30 cellular contexts compared by ENCODE assay signal in the genomic region with DNA sequence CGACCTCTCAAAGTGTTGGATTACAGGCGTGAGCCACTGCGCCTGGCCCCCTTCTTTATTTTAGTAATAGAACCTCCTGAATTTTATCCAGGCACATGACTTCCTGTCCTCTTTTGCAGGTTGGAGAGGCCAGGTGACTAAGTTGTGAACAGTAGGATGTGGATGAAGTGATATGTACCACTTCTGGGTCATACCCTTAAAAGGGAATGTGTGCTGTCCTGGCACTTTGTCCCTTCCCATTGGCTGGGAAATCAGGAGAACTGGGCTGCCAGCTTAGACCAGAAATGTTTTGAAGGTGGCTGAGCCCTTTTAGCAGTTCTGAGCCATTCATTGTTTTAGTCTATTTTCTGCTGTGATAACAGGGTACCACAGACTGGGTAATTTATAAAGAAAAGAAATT.
"Had no signal": no experiment of that assay in that cellular context is flagged by ENCODE, and none has a peak within 500 bp of the region (broad histone marks: within the 10 kb centered on the region; RNA-seq: fewer than 3 reads in every experiment).

No MANE protein-coding gene starts in this region.

- H3K36me3 ChIP-seq: cardiac muscle cell had no signal

- ATAC-seq: activated CD4-positive, CD25-positive, alpha-beta regulatory T cell treated with anti-CD3 and anti-CD28 coated beads, Interleukin-2, amount 50 U/mL, for 24 hours; body of pancreas; effector memory CD8-positive, alpha-beta T cell; gastroesophageal sphincter; left lung; right cardiac atrium; stimulated activated naive CD8-positive, alpha-beta T cell treated with anti-CD3 and anti-CD28 coated beads, Interleukin-15, Interleukin-2, amounts not matched to agents 100 U/mL and 50 U/mL, for 24 hours had no signal

- H3K27me3 ChIP-seq: body of pancreas, cardiac muscle cell, gastroesophageal sphincter, hepatocyte, left lung, testis had no signal

- H3K27ac Mint-ChIP-seq: activated T-helper 1 cell treated with anti-CD3 and anti-CD28 coated beads, Interleukin-12 subunit alpha, Interleukin-12 subunit beta, Interleukin-2, Interleukin-4 antibody, amounts not matched to agents 30 ng/mL and 10 ng/mL and 1 ng/mL, durations not matched to agents 14 hours and 24 hours and 36 hours; effector memory CD8-positive, alpha-beta T cell; nephron; T-helper 1 cell treated with Interleukin-12 subunit alpha and Interleukin-12 subunit beta and Interleukin-4 antibody, amounts not matched to agents 30 μg/mL and 1 μg/mL, for 36 hours had no signal

- H3K4me3 Mint-ChIP-seq: activated T-helper 1 cell treated with anti-CD3 and anti-CD28 coated beads, Interleukin-12 subunit alpha, Interleukin-12 subunit beta, Interleukin-2, Interleukin-4 antibody, amounts not matched to agents 30 ng/mL and 10 ng/mL and 1 ng/mL, durations not matched to agents 14 hours and 24 hours and 36 hours; effector memory CD8-positive, alpha-beta T cell; nephron; T-helper 1 cell treated with Interleukin-12 subunit alpha and Interleukin-12 subunit beta and Interleukin-4 antibody, amounts not matched to agents 30 μg/mL and 1 μg/mL, for 36 hours had no signal

- H3K27ac ChIP-seq: body of pancreas, cardiac muscle cell, gastroesophageal sphincter, hepatocyte, left lung, testis, VCaP had no signal

- H3K4me3 ChIP-seq: body of pancreas, cardiac muscle cell, gastroesophageal sphincter, hepatocyte, left lung, testis had no signal

- H3K9me3 Mint-ChIP-seq: activated T-helper 1 cell treated with anti-CD3 and anti-CD28 coated beads, Interleukin-12 subunit alpha, Interleukin-12 subunit beta, Interleukin-2, Interleukin-4 antibody, amounts not matched to agents 30 ng/mL and 10 ng/mL and 1 ng/mL, durations not matched to agents 14 hours and 24 hours and 36 hours; effector memory CD8-positive, alpha-beta T cell; nephron; T-helper 1 cell treated with Interleukin-12 subunit alpha and Interleukin-12 subunit beta and Interleukin-4 antibody, amounts not matched to agents 30 μg/mL and 1 μg/mL, for 36 hours had no signal

- DNase-seq: activated CD4-positive, alpha-beta T cell treated with anti-CD3 and anti-CD28 coated beads for 48 hours; activated CD4-positive, alpha-beta T cell treated with anti-CD3 and anti-CD28 coated beads, Interleukin-2, amount 50 U/mL, for 48 hours; activated CD8-positive, alpha-beta memory T cell treated with anti-CD3 and anti-CD28 coated beads for 24 hours; activated CD8-positive, alpha-beta memory T cell treated with anti-CD3 and anti-CD28 coated beads, Interleukin-2, amount 50 U/mL, for 4 hours; activated gamma-delta T cell; activated naive CD4-positive, alpha-beta T cell treated with anti-CD3 and anti-CD28 coated beads, Interleukin-2, amount 50 U/mL, for 16 hours; activated T-cell treated with anti-CD3 and anti-CD28 coated beads, Interleukin-2, amount 50 U/mL, for 1 hour; body of pancreas; cerebellar nuclear complex; cortex of kidney; effector memory CD8-positive, alpha-beta T cell; erythroblast; kidney glomerular epithelial cell; left lung; posterior cingulate gyrus; right cardiac atrium; stimulated activated CD4-positive, alpha-beta T cell treated with anti-CD3 and anti-CD28 coated beads, Interleukin-2, amount 100 ng/mL, for 48 hours; stimulated activated naive CD8-positive, alpha-beta T cell treated with anti-CD3 and anti-CD28 coated beads, Interleukin-15, Interleukin-2, amounts not matched to agents 100 U/mL and 50 U/mL, for 24 hours; SW 1271; T-helper 9 cell; testis; trophoblast cell had no signal

- H3K27me3 Mint-ChIP-seq: effector memory CD8-positive, alpha-beta T cell had no signal

- H3K9me3 ChIP-seq: body of pancreas, gastroesophageal sphincter, left lung, testis had no signal
